Comparison of ENCODE assay signal across 1 cellular context in genomic region chr16:51544850-51545467, GRCh38.
TF ChIP-seq lines count a peak whose summit lies in the region.

No MANE protein-coding gene starts in this region.

TF ChIP-seq in endothelial cell of umbilical vein, 7 proteins besides CTCF, POLR2A, EP300 and RAD21 (continued from another document):
- TF ChIP-seq MAX (IDR thresholded peaks at IDR 0.05; ENCODE audit: insufficient read depth, insufficient read length) (no peak), GATA2 (IDR thresholded peaks at IDR 0.05; ENCODE audit: insufficient read depth, insufficient read length, low read depth, low read length) (no peak), EZH2 (IDR thresholded peaks at IDR 0.05; ENCODE audit: borderline replicate concordance, low read depth, low read length, severe bottlenecking) (no peak), FOS (IDR thresholded peaks at IDR 0.05; ENCODE audit: borderline replicate concordance, insufficient read depth, low read length) (no peak)
